13 cellular contexts compared by ENCODE assay signal in genomic region chr2:85323351-85323987, GRCh38. TPM values are rescaled to one million over a fixed set of nuclear protein-coding genes. Genes with fewer than 3 reads are reported as not detected.
DNase-seq lines count a peak whose midpoint lies in the region; ATAC-seq and TF ChIP-seq lines count a peak whose summit lies in the region.
"Had no signal": no experiment of that assay in that cellular context is flagged by ENCODE, and none has a peak within 500 bp of the region (broad histone marks: within the 10 kb centered on the region; RNA-seq: fewer than 3 reads in every experiment).

No MANE protein-coding gene starts in this region.

- no peak for DNase-seq in activated T-cell treated with anti-CD3 and anti-CD28 coated beads, Interleukin-2, amount 50 U/mL, for 24 hours
- DNase-seq in activated T-cell treated with anti-CD3 and anti-CD28 coated beads for 4 hours (no peak), fibroblast of pulmonary artery (ENCODE audit: low read depth) (peak; percentile 56), G401 (ENCODE audit: low spot score) (no peak)
- no peak for DNase-seq in activated T-cell treated with anti-CD3 and anti-CD28 coated beads, Interleukin-2, amount 50 U/mL, for 4 hours
- DNase-seq in stimulated activated effector memory CD8-positive, alpha-beta T cell treated with anti-CD3 and anti-CD28 coated beads, Interleukin-12 subunit alpha, Interleukin-12 subunit beta, amount 100 ng/mL, for 72 hours (ENCODE audit: low spot score in 2 of 2): no peak
- DNase-seq: effector CD8-positive, alpha-beta T cell; NCI-H1930; NCI-H82; SHP77 treated with DMSO at 0.1 percent for 48 hours had no signal

- in situ Hi-C loops in G401 (cut with HindIII; ENCODE audit: low sequenced_read_pairs): no loop called here

- no peak overlapping the region for H3K4me3 ChIP-seq in fibroblast of pulmonary artery (replicated peaks; ENCODE audit: low read depth, low read length)
- H3K4me3 ChIP-seq: thoracic aorta had no signal

- peaks cover 69% of the 10 kb centered on the region for H3K4me1 Mint-ChIP-seq in activated T-cell treated with anti-CD3 and anti-CD28 coated beads, Interleukin-2, amount 50 U/mL, for 24 hours (ENCODE audit: low read depth)
- peaks cover 73% of the 10 kb centered on the region for H3K4me1 Mint-ChIP-seq in activated T-cell treated with anti-CD3 and anti-CD28 coated beads, Interleukin-2, amount 50 U/mL, for 4 hours (ENCODE audit: low read depth)
- H3K4me1 Mint-ChIP-seq in stimulated activated effector memory CD8-positive, alpha-beta T cell treated with anti-CD3 and anti-CD28 coated beads, Interleukin-12 subunit alpha, Interleukin-12 subunit beta, amount 100 ng/mL, for 72 hours: peaks cover 70% of the 10 kb centered on the region

- peak overlapping the region; percentile 94 for H3K4me3 Mint-ChIP-seq in activated T-cell treated with anti-CD3 and anti-CD28 coated beads, Interleukin-2, amount 50 U/mL, for 24 hours
- H3K4me3 Mint-ChIP-seq in activated T-cell treated with anti-CD3 and anti-CD28 coated beads, Interleukin-2, amount 50 U/mL, for 4 hours: peak overlapping the region; percentile 95
- H3K4me3 Mint-ChIP-seq in stimulated activated effector memory CD8-positive, alpha-beta T cell treated with anti-CD3 and anti-CD28 coated beads, Interleukin-12 subunit alpha, Interleukin-12 subunit beta, amount 100 ng/mL, for 72 hours: peak overlapping the region; percentile 99

- ATAC-seq in activated T-cell treated with anti-CD3 and anti-CD28 coated beads, Interleukin-2, amount 50 U/mL, for 4 hours: no peak
- no peak for ATAC-seq in stimulated activated effector memory CD8-positive, alpha-beta T cell treated with anti-CD3 and anti-CD28 coated beads, Interleukin-12 subunit alpha, Interleukin-12 subunit beta, amount 100 ng/mL, for 72 hours
- ATAC-seq in GM18517 (IDR thresholded peaks at IDR 0.05; ENCODE audit: unreplicated experiment) (no peak), HG03521 (IDR thresholded peaks at IDR 0.05; ENCODE audit: unreplicated experiment) (no peak)

- peak overlapping the region; percentile 98 for H3K27ac Mint-ChIP-seq in activated T-cell treated with anti-CD3 and anti-CD28 coated beads, Interleukin-2, amount 50 U/mL, for 24 hours
- H3K27ac Mint-ChIP-seq in stimulated activated effector memory CD8-positive, alpha-beta T cell treated with anti-CD3 and anti-CD28 coated beads, Interleukin-12 subunit alpha, Interleukin-12 subunit beta, amount 100 ng/mL, for 72 hours: peak overlapping the region; percentile 96

- H3K9me3 Mint-ChIP-seq in activated T-cell treated with anti-CD3 and anti-CD28 coated beads, Interleukin-2, amount 50 U/mL, for 24 hours: no peaks in the 10 kb centered on the region
- no peaks in the 10 kb centered on the region for H3K9me3 Mint-ChIP-seq in activated T-cell treated with anti-CD3 and anti-CD28 coated beads, Interleukin-2, amount 50 U/mL, for 4 hours
- no peaks in the 10 kb centered on the region for H3K9me3 Mint-ChIP-seq in stimulated activated effector memory CD8-positive, alpha-beta T cell treated with anti-CD3 and anti-CD28 coated beads, Interleukin-12 subunit alpha, Interleukin-12 subunit beta, amount 100 ng/mL, for 72 hours

- H3K36me3 Mint-ChIP-seq in activated T-cell treated with anti-CD3 and anti-CD28 coated beads, Interleukin-2, amount 50 U/mL, for 24 hours (ENCODE audit: low read depth): peaks cover 98% of the 10 kb centered on the region
- peaks cover 66% of the 10 kb centered on the region for H3K36me3 Mint-ChIP-seq in activated T-cell treated with anti-CD3 and anti-CD28 coated beads, Interleukin-2, amount 50 U/mL, for 4 hours (ENCODE audit: insufficient read depth)
- peaks cover 100% of the 10 kb centered on the region for H3K36me3 Mint-ChIP-seq in stimulated activated effector memory CD8-positive, alpha-beta T cell treated with anti-CD3 and anti-CD28 coated beads, Interleukin-12 subunit alpha, Interleukin-12 subunit beta, amount 100 ng/mL, for 72 hours

- TF ChIP-seq CTCF in fibroblast of pulmonary artery (IDR thresholded peaks at IDR 0.05; ENCODE audit: low read length, missing control alignments): no peak

- no peaks in the 10 kb centered on the region for H3K27me3 Mint-ChIP-seq in activated T-cell treated with anti-CD3 and anti-CD28 coated beads, Interleukin-2, amount 50 U/mL, for 24 hours
- H3K27me3 Mint-ChIP-seq in activated T-cell treated with anti-CD3 and anti-CD28 coated beads, Interleukin-2, amount 50 U/mL, for 4 hours (ENCODE audit: low read depth): no peaks in the 10 kb centered on the region

RNA-seq across cellular contexts. Expression of gene TGOLN2, which starts 4.3 kb away (rescaled TPM):
- total RNA-seq in activated T-cell treated with anti-CD3 and anti-CD28 coated beads, Interleukin-2, amount 50 U/mL, for 4 hours: 10 to 100 TPM; 93.8 to 99.6 (median 98.1) TPM
- total RNA-seq in G401 (2014; rRNA removed; shearing (Covaris generic)): 14.1 and 16.9 TPM in 2 replicates

RNA-seq across cellular contexts. Expression of gene RETSAT, which starts 30.9 kb away (rescaled TPM):
- 10 to 100 TPM; 16.0 to 18.6 (median 16.2) TPM for total RNA-seq in activated T-cell treated with anti-CD3 and anti-CD28 coated beads, Interleukin-2, amount 50 U/mL, for 4 hours
- 32.1 and 39.6 TPM in 2 replicates for total RNA-seq in G401 (2014; rRNA removed; shearing (Covaris generic))

RNA-seq across cellular contexts. Expression of gene ELMOD3, which starts 31.1 kb away (rescaled TPM):
- 1 to 10 TPM; 5.5 to 9.9 (median 8.8) TPM for total RNA-seq in activated T-cell treated with anti-CD3 and anti-CD28 coated beads, Interleukin-2, amount 50 U/mL, for 4 hours
- total RNA-seq in G401 (2014; rRNA removed; shearing (Covaris generic)): 11.0 and 11.2 TPM in 2 replicates
